Comparison of ENCODE assay signal across 10 cellular contexts in the genomic region with DNA sequence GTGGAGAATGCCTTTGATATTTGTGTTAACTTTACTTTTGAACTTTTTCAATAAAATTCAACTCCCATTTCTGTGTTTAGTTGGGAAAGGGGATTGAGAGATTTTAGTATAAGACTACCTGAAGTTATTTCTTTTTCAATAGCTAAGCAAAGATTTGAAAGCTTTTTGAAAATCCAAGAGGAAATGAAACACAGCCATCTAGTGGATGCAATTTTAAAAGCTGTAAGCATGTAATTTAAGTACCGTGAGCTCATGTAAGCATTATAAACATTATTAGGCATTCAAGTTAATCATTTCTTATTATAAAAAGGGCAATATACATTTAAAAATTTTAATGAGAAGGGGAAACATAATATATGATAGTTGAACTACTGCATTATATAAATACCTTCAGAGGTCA.
A peak's percentile ranks its signal among the peaks of the same experiment; 100 is the strongest.
DNase-seq lines count a peak whose midpoint lies in the region; ATAC-seq, FAIRE-seq and TF ChIP-seq lines count a peak whose summit lies in the region.
"Had no signal": no experiment of that assay in that cellular context is flagged by ENCODE, and none has a peak within 500 bp of the region (broad histone marks: within the 10 kb centered on the region; RNA-seq: fewer than 3 reads in every experiment).

No MANE protein-coding gene starts in this region.

- no peaks in the 10 kb centered on the region for H3K9me2 ChIP-seq in OCI-LY1 (ENCODE audit: low read depth, low read length)

- no peak overlapping the region for H3K4me3 ChIP-seq in OCI-LY1 (ENCODE audit: low read depth, low read length, poor library complexity, severe bottlenecking)
- no peak overlapping the region for H3K4me3 ChIP-seq in endothelial cell of umbilical vein (replicated peaks in 1 of 3; ENCODE audit: insufficient read depth in 1 of 3, low read depth in 1 of 3, low read length in 3 of 3)
- H3K4me3 ChIP-seq in ovary = no peak overlapping the region
- H3K4me3 ChIP-seq: BLaER1 treated with 17β-estradiol and CSF1 and Interleukin-3, amounts not matched to agents 10 nM and 100 nM had no signal

- POLR2A ChIA-PET in endothelial cell of umbilical vein (lab: Charles Lee) = no interaction called here

- H3K4me1 ChIP-seq in OCI-LY1 (ENCODE audit: insufficient read depth, low read length, severe bottlenecking) (no peaks in the 10 kb centered on the region), endothelial cell of umbilical vein (ENCODE audit: control insufficient read depth, extremely low read depth, insufficient read depth, low read length) (no peaks in the 10 kb centered on the region), ovary (ENCODE audit: insufficient read depth) (no peaks in the 10 kb centered on the region)
- H3K4me1 ChIP-seq: BLaER1 treated with 17β-estradiol and CSF1 and Interleukin-3, amounts not matched to agents 10 nM and 100 nM had no signal

- no peaks in the 10 kb centered on the region for H3K9me3 ChIP-seq in OCI-LY1 (ENCODE audit: low read length)
- no peaks in the 10 kb centered on the region for H3K9me3 ChIP-seq in endothelial cell of umbilical vein (replicated peaks; ENCODE audit: control insufficient read depth, insufficient read depth, low read length)
- no peaks in the 10 kb centered on the region for H3K9me3 ChIP-seq in ovary

- TF ChIP-seq CTCF in OCI-LY1 (IDR thresholded peaks at IDR 0.05; ENCODE audit: low read length) = peak; percentile 49
- TF ChIP-seq CTCF in endothelial cell of umbilical vein (IDR thresholded peaks at IDR 0.05; ENCODE audit: extremely low read depth in 1 of 2, insufficient read depth in 1 of 2, low read depth in 1 of 2, low read length in 2 of 2) = peak; percentile 12 to 18
- no peak for TF ChIP-seq CTCF in ovary (IDR thresholded peaks at IDR 0.05)

- H3K9ac ChIP-seq in OCI-LY1 (ENCODE audit: low read length) = no peak overlapping the region
- no peak overlapping the region for H3K9ac ChIP-seq in endothelial cell of umbilical vein (replicated peaks; ENCODE audit: extremely low read depth, insufficient read depth, low read length)
- H3K9ac ChIP-seq: BLaER1 treated with 17β-estradiol and CSF1 and Interleukin-3, amounts not matched to agents 10 nM and 100 nM had no signal

- WGBS in ovary, 3 donors = 0 to 17% (median 2%) methylated on average over 1 of the region's 1 CpG

- dilution Hi-C loops in endothelial cell of umbilical vein (cut with MboI; ENCODE audit: extremely low pct_ligation_motif_present, low sequenced_read_pairs) = no loop called here

- H3K27ac ChIP-seq in OCI-LY1 (ENCODE audit: low read depth, low read length, poor library complexity, severe bottlenecking) (no peak overlapping the region), endothelial cell of umbilical vein (ENCODE audit: insufficient read depth, low read depth, low read length) (no peak overlapping the region), ovary (no peak overlapping the region)
- H3K27ac ChIP-seq: BLaER1 treated with 17β-estradiol and CSF1 and Interleukin-3, amounts not matched to agents 10 nM and 100 nM had no signal

- CTCF ChIA-PET in endothelial cell of umbilical vein (lab: Charles Lee) = interaction anchor here (0.5 to 1.5 kb wide), 18 partner anchors 8 to 412 kb away, joined by 3 to 14 read pairs (median 5); partner anchors contain the start of gene CCDC171

- H3K79me2 ChIP-seq in OCI-LY1 (ENCODE audit: insufficient read depth, low read length) = no peaks in the 10 kb centered on the region
- H3K79me2 ChIP-seq in endothelial cell of umbilical vein (ENCODE audit: control insufficient read depth, insufficient read depth, low read length) = no peaks in the 10 kb centered on the region

- peak; percentile 21 for DNase-seq in NCI-H2171 treated with DMSO at 0.1 percent for 48 hours (lab: John Stamatoyannopoulos, UW)
- no peak for DNase-seq in NCI-H2171 (lab: John Stamatoyannopoulos, UW)
- peak; percentile 36 for DNase-seq in endothelial cell of umbilical vein (ENCODE audit: low read depth, low spot score)
- DNase-seq in renal cortical epithelial cell (ENCODE audit: low read depth) = peak; percentile 61
- no peak for DNase-seq in ovary
- DNase-seq in hypothalamus (lab: John Stamatoyannopoulos, UW) = no peak
- DNase-seq: aorta had no signal

- no peak for TF ChIP-seq EP300 in ovary (IDR thresholded peaks at IDR 0.05)

- H3K27me3 ChIP-seq in OCI-LY1 (ENCODE audit: insufficient read depth, low read length) = no peaks in the 10 kb centered on the region
- no peaks in the 10 kb centered on the region for H3K27me3 ChIP-seq in endothelial cell of umbilical vein (ENCODE audit: control insufficient read depth in 2 of 2, insufficient read depth in 2 of 2, low read length in 2 of 2)
- no peaks in the 10 kb centered on the region for H3K27me3 ChIP-seq in ovary
- H3K27me3 ChIP-seq: BLaER1 treated with 17β-estradiol and CSF1 and Interleukin-3, amounts not matched to agents 10 nM and 100 nM had no signal

- no peaks in the 10 kb centered on the region for H3F3A ChIP-seq in OCI-LY1 (ENCODE audit: insufficient read depth, low read length)

- no peaks in the 10 kb centered on the region for H3K36me3 ChIP-seq in OCI-LY1 (ENCODE audit: insufficient read depth, low read length)
- no peaks in the 10 kb centered on the region for H3K36me3 ChIP-seq in endothelial cell of umbilical vein (ENCODE audit: control insufficient read depth in 2 of 2, extremely low read depth in 1 of 2, insufficient read depth in 2 of 2, low read length in 2 of 2)
- H3K36me3 ChIP-seq in ovary = no peaks in the 10 kb centered on the region
- H3K36me3 ChIP-seq: BLaER1 treated with 17β-estradiol and CSF1 and Interleukin-3, amounts not matched to agents 10 nM and 100 nM had no signal

- BruUV-seq in endothelial cell of umbilical vein (replicated peaks; lab: Mats Ljungman, UMichigan) = no TSS peak

- H3K4me2 ChIP-seq in OCI-LY1 (ENCODE audit: low read length) (no peak overlapping the region), endothelial cell of umbilical vein (ENCODE audit: insufficient read depth, low read length) (no peak overlapping the region)
- H3K4me2 ChIP-seq: BLaER1 treated with 17β-estradiol and CSF1 and Interleukin-3, amounts not matched to agents 10 nM and 100 nM had no signal

- H4K20me1 ChIP-seq in OCI-LY1 (ENCODE audit: insufficient read depth, low read length) (no peaks in the 10 kb centered on the region), endothelial cell of umbilical vein (replicated peaks; ENCODE audit: control insufficient read depth, extremely low read depth, insufficient read depth, low read length) (no peaks in the 10 kb centered on the region)
- H4K20me1 ChIP-seq: BLaER1 treated with 17β-estradiol and CSF1 and Interleukin-3, amounts not matched to agents 10 nM and 100 nM had no signal

- ATAC-seq in HG02610 (IDR thresholded peaks at IDR 0.05; ENCODE audit: unreplicated experiment) = no peak

- H2AFZ ChIP-seq in OCI-LY1 (ENCODE audit: low read length) (no peak overlapping the region), endothelial cell of umbilical vein (ENCODE audit: low read depth, low read length) (no peak overlapping the region)

- peak; percentile 70 for FAIRE-seq in endothelial cell of umbilical vein (lab: Jason Lieb, UNC)

- intact Hi-C loops in endothelial cell of umbilical vein (cut with micrococcal nuclease) (no loop called here), ovary (cut with DNase I) (no loop called here)

- TF ChIP-seq POLR2A in endothelial cell of umbilical vein (IDR thresholded peaks at IDR 0.05; ENCODE audit: low read depth, low read length) (no peak), ovary (IDR thresholded peaks at IDR 0.05) (no peak)

- H3K9me1 ChIP-seq in endothelial cell of umbilical vein (replicated peaks; ENCODE audit: control insufficient read depth, extremely low read depth, insufficient read depth, low read length) = no peaks in the 10 kb centered on the region

TF ChIP-seq in endothelial cell of umbilical vein, 7 proteins besides CTCF, POLR2A, EP300 and RAD21:
- TF ChIP-seq EZH2 (IDR thresholded peaks at IDR 0.05; ENCODE audit: borderline replicate concordance, low read depth, low read length, severe bottlenecking) = no peak
- TF ChIP-seq, protein P1, sequence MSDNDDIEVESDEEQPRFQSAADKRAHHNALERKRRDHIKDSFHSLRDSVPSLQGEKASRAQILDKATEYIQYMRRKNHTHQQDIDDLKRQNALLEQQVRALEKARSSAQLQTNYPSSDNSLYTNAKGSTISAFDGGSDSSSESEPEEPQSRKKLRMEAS (IDR thresholded peaks at IDR 0.05; ENCODE audit: insufficient read depth, insufficient read length) = no peak
- no peak for TF ChIP-seq JUN (IDR thresholded peaks at IDR 0.05; ENCODE audit: borderline replicate concordance, insufficient read depth, insufficient read length, low read depth)
- TF ChIP-seq FOS (IDR thresholded peaks at IDR 0.05; ENCODE audit: borderline replicate concordance, insufficient read depth, low read length) = no peak
- TF ChIP-seq GATA2 (IDR thresholded peaks at IDR 0.05; ENCODE audit: insufficient read depth, insufficient read length, low read depth, low read length) = no peak
- no peak for TF ChIP-seq MYC (IDR thresholded peaks at IDR 0.05; ENCODE audit: low read depth, low read length)
- no peak for TF ChIP-seq POLR2AphosphoS5 (IDR thresholded peaks at IDR 0.05; ENCODE audit: insufficient read depth, low read depth, low read length)
TF ChIP-seq in endothelial cell of umbilical vein: peak in this region for 0.

Comparison
In these comparisons a context has a peak if more than half of its experiments do, and no peak if none do; other contexts are left out.
1. DNase-seq: peak in NCI-H2171 treated with DMSO at 0.1 percent for 48 hours (single experiment), endothelial cell of umbilical vein (single experiment) and renal cortical epithelial cell (single experiment); none in NCI-H2171 (single experiment), ovary (0 of 5) and hypothalamus (0 of 51).
2. CTCF ChIP-seq: peak in OCI-LY1 (single experiment) and endothelial cell of umbilical vein (2 of 2); none in ovary (0 of 3).